9 cellular contexts compared by ENCODE assay signal in genomic region chr9:122374885-122375420, GRCh38. TPM values are rescaled to one million over a fixed set of nuclear protein-coding genes. Genes with fewer than 3 reads are reported as not detected.
DNase-seq lines count a peak whose midpoint lies in the region; ATAC-seq and TF ChIP-seq lines count a peak whose summit lies in the region.
"Had no signal": no experiment of that assay in that cellular context is flagged by ENCODE, and none has a peak within 500 bp of the region (broad histone marks: within the 10 kb centered on the region; RNA-seq: fewer than 3 reads in every experiment).

No MANE protein-coding gene starts in this region.

- intact Hi-C loops in breast epithelium (cut with DNase I; ENCODE audit: low total_unique reads) (no loop called here), stomach (cut with DNase I; ENCODE audit: low total_unique reads) (no loop called here)

- no peak for TF ChIP-seq EP300 in stomach (IDR thresholded peaks at IDR 0.05)

- DNase-seq in breast epithelium (ENCODE audit: low spot score in 2 of 2) (peak; percentile 56 to 77), iPS-NIHi7 (ENCODE audit: extremely low spot score) (peak; percentile 81), stomach (peak; percentile 85), LoVo (ENCODE audit: low spot score) (no peak), NK-92 (lab: John Stamatoyannopoulos, UW; ENCODE audit: unreplicated experiment) (no peak)
- no peak for DNase-seq in activated CD4-positive, alpha-beta T cell treated with anti-CD3 and anti-CD28 coated beads, Interleukin-2, amount 50 U/mL, for 4 hours
- DNase-seq: activated CD4-positive, CD25-positive, alpha-beta regulatory T cell treated with anti-CD3 and anti-CD28 coated beads, Interleukin-2, amount 50 U/mL, for 72 hours had no signal

- ATAC-seq in HG03520 (IDR thresholded peaks at IDR 0.05; ENCODE audit: unreplicated experiment) = no peak

- H3K27ac ChIP-seq in HUES64 (ENCODE audit: low read depth, low read length) (no peak overlapping the region), breast epithelium (peak overlapping the region in 1 of 2 donors; percentile 28), stomach (peak overlapping the region; percentile 68 to 82 (median 79))

- no peak overlapping the region for H3K9ac ChIP-seq in HUES64 (ENCODE audit: low read depth, low read length)

- TF ChIP-seq POLR2A in breast epithelium (IDR thresholded peaks at IDR 0.05) (no peak), stomach (IDR thresholded peaks at IDR 0.05) (no peak)

- no peaks in the 10 kb centered on the region for H3K36me3 ChIP-seq in HUES64 (ENCODE audit: insufficient read depth, low read length)
- H3K36me3 ChIP-seq in breast epithelium = no peaks in the 10 kb centered on the region
- H3K36me3 ChIP-seq in stomach = peaks cover 0 to 20% (median 10%) of the 10 kb centered on the region in 4 donors

- peaks cover 32% of the 10 kb centered on the region for H3K4me1 ChIP-seq in HUES64 (ENCODE audit: insufficient read depth, low read length)
- H3K4me1 ChIP-seq in breast epithelium = peaks cover 6 to 12% of the 10 kb centered on the region in 2 donors
- peaks cover 54 to 79% (median 70%) of the 10 kb centered on the region in 4 donors for H3K4me1 ChIP-seq in stomach

- TF ChIP-seq CTCF in breast epithelium (IDR thresholded peaks at IDR 0.05) = no peak
- no peak for TF ChIP-seq CTCF in stomach (IDR thresholded peaks at IDR 0.05)

- WGBS in HUES64 = 21% methylated on average over 14 of the region's 14 CpGs
- WGBS in stomach, 5 donors = 12 to 31% (median 13%) methylated on average over 4 to 14 of the region's 14 CpGs

- H3K27me3 ChIP-seq in HUES64 (ENCODE audit: insufficient read depth, low read length) (peaks cover 56% of the 10 kb centered on the region), breast epithelium (no peaks in the 10 kb centered on the region), stomach (peaks cover 0 to 5% (median 0%) of the 10 kb centered on the region in 3 donors)

- H3K9me3 ChIP-seq in HUES64 (ENCODE audit: insufficient read depth, low read depth, low read length) (no peaks in the 10 kb centered on the region), breast epithelium (no peaks in the 10 kb centered on the region), stomach (peaks cover 0 to 7% (median 3%) of the 10 kb centered on the region in 4 donors)

- H3K4me3 ChIP-seq in HUES64 (ENCODE audit: low read length) (peak overlapping the region; percentile 21; the same call in 1 of the 2 replicates), breast epithelium (peak overlapping the region in 1 of 3 donors; percentile 46), stomach (peak overlapping the region in 1 of 4 donors; percentile 2)

RNA-seq across cellular contexts. Expression of gene PTGS1, which starts 4.1 kb away (rescaled TPM):
- 1.00 TPM for polyA plus RNA-seq in HUES64 (2013, experiment 1 of 2)
- polyA plus RNA-seq in HUES64 (2013, experiment 2 of 2) = 1.7 TPM
- total RNA-seq in breast epithelium (1 to 10 TPM; 2.6 to 8.0 (median 4.5) TPM), stomach (10 to 100 TPM in 2 of 5 donors, 1 to 10 TPM in 3; 6.4 to 49.6 (median 8.1) TPM)
- polyA plus RNA-seq in stomach = 10 to 100 TPM; 14.8 to 19.4 (median 15.4) TPM

Comparison
In these comparisons a context has a peak if more than half of its experiments do, and no peak if none do; other contexts are left out.
1. DNase-seq: peak in breast epithelium (2 of 2), iPS-NIHi7 (single experiment) and stomach (single experiment); none in activated CD4-positive, alpha-beta T cell treated with anti-CD3 and anti-CD28 coated beads, Interleukin-2, amount 50 U/mL, for 4 hours (0 of 2), LoVo (single experiment) and NK-92 (single experiment).